10 cellular contexts compared by ENCODE assay signal in the genomic region with DNA sequence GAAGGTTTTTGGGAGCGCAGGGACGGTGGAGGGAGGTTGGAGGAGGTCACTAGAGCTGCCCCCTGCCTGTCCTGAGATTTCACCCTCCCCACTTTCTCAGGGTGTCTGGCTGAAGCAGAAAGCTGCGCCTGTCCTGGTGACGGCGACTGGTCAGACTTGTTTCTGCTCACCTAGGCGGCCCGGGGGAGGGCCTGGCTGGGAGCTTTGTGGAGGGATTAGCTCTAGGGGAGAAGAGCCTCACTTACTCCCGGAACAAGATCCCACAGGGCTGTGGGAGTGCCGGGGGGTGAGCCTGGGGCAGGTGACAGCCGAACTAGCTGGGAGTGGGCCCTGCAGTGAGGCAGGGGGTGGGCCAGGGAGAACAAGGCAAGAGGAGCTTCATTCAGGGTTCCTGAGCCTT. TPM values are rescaled to one million over a fixed set of nuclear protein-coding genes. Genes with fewer than 3 reads are reported as not detected.
DNase-seq lines count a peak whose midpoint lies in the region; ATAC-seq lines count a peak whose summit lies in the region.
"Had no signal": no experiment of that assay in that cellular context is flagged by ENCODE, and none has a peak within 500 bp of the region (broad histone marks: within the 10 kb centered on the region; RNA-seq: fewer than 3 reads in every experiment).

No MANE protein-coding gene starts in this region.

- H3K9me3 Mint-ChIP-seq in activated CD4-positive, alpha-beta T cell treated with anti-CD3 and anti-CD28 coated beads, Interleukin-2, amount 10 ng/mL, durations not matched to agents 24 days and 14 days: no peaks in the 10 kb centered on the region
- H3K9me3 Mint-ChIP-seq in stimulated activated naive CD8-positive, alpha-beta T cell treated with anti-CD3 and anti-CD28 coated beads, Interleukin-15, amount 100 ng/mL, for 72 hours: no peaks in the 10 kb centered on the region
- H3K9me3 Mint-ChIP-seq in activated T-cell treated with anti-CD3 and anti-CD28 coated beads, Interleukin-2, amount 50 U/mL, for 4 hours: no peaks in the 10 kb centered on the region

- peak overlapping the region; percentile 36 for H3K4me3 ChIP-seq in iPS-18a (ENCODE audit: low read length)

- H3K4me1 ChIP-seq in iPS-18a (ENCODE audit: control insufficient read depth, low read depth, low read length): peaks cover 44% of the 10 kb centered on the region

- peaks cover under 1% of the 10 kb centered on the region for H3K36me3 Mint-ChIP-seq in activated CD4-positive, alpha-beta T cell treated with anti-CD3 and anti-CD28 coated beads, Interleukin-2, amount 10 ng/mL, durations not matched to agents 24 days and 14 days (ENCODE audit: low read depth)
- no peaks in the 10 kb centered on the region for H3K36me3 Mint-ChIP-seq in T-helper 17 cell (ENCODE audit: low read depth)
- no peaks in the 10 kb centered on the region for H3K36me3 Mint-ChIP-seq in activated T-cell treated with anti-CD3 and anti-CD28 coated beads, Interleukin-2, amount 50 U/mL, for 4 hours (ENCODE audit: insufficient read depth)

- H3K4me1 Mint-ChIP-seq in activated CD4-positive, alpha-beta T cell treated with anti-CD3 and anti-CD28 coated beads, Interleukin-2, amount 10 ng/mL, durations not matched to agents 24 days and 14 days: peaks cover 52% of the 10 kb centered on the region
- peaks cover 47% of the 10 kb centered on the region for H3K4me1 Mint-ChIP-seq in T-helper 17 cell
- peaks cover 58% of the 10 kb centered on the region for H3K4me1 Mint-ChIP-seq in stimulated activated naive CD8-positive, alpha-beta T cell treated with anti-CD3 and anti-CD28 coated beads, Interleukin-15, amount 100 ng/mL, for 72 hours
- H3K4me1 Mint-ChIP-seq in activated T-cell treated with anti-CD3 and anti-CD28 coated beads, Interleukin-2, amount 50 U/mL, for 4 hours (ENCODE audit: low read depth): peaks cover 69% of the 10 kb centered on the region

- H3K27ac ChIP-seq in iPS-18a (ENCODE audit: low read length): peak overlapping the region; percentile 73

- H3K27me3 ChIP-seq in iPS-18a (ENCODE audit: control insufficient read depth, insufficient read depth, low read length): no peaks in the 10 kb centered on the region
- H3K27me3 ChIP-seq: BE2C had no signal

- H3K27ac Mint-ChIP-seq in activated CD4-positive, alpha-beta T cell treated with anti-CD3 and anti-CD28 coated beads, Interleukin-2, amount 10 ng/mL, durations not matched to agents 24 days and 14 days: peak overlapping the region; percentile 78
- H3K27ac Mint-ChIP-seq in T-helper 17 cell: peak overlapping the region; percentile 90
- H3K27ac Mint-ChIP-seq in stimulated activated naive CD8-positive, alpha-beta T cell treated with anti-CD3 and anti-CD28 coated beads, Interleukin-15, amount 100 ng/mL, for 72 hours: peak overlapping the region; percentile 87 to 90

- DNase-seq in activated CD4-positive, alpha-beta T cell treated with anti-CD3 and anti-CD28 coated beads, Interleukin-2, amount 10 ng/mL, durations not matched to agents 24 days and 14 days: no peak
- no peak for DNase-seq in activated CD4-positive, alpha-beta T cell treated with anti-CD3 and anti-CD28 coated beads, Interleukin-2, amount 50 U/mL, for 48 hours
- DNase-seq in T-helper 17 cell: no peak
- no peak for DNase-seq in stimulated activated naive CD8-positive, alpha-beta T cell treated with anti-CD3 and anti-CD28 coated beads, Interleukin-15, amount 100 ng/mL, for 72 hours
- no peak for DNase-seq in T-helper 9 cell
- DNase-seq in DMS153 (lab: John Stamatoyannopoulos, UW): no peak
- no peak for DNase-seq in activated T-cell treated with anti-CD3 and anti-CD28 coated beads, Interleukin-2, amount 50 U/mL, for 4 hours

- H3K27me3 Mint-ChIP-seq in activated CD4-positive, alpha-beta T cell treated with anti-CD3 and anti-CD28 coated beads, Interleukin-2, amount 10 ng/mL, durations not matched to agents 24 days and 14 days: no peaks in the 10 kb centered on the region
- no peaks in the 10 kb centered on the region for H3K27me3 Mint-ChIP-seq in T-helper 17 cell
- no peaks in the 10 kb centered on the region for H3K27me3 Mint-ChIP-seq in stimulated activated naive CD8-positive, alpha-beta T cell treated with anti-CD3 and anti-CD28 coated beads, Interleukin-15, amount 100 ng/mL, for 72 hours
- no peaks in the 10 kb centered on the region for H3K27me3 Mint-ChIP-seq in activated T-cell treated with anti-CD3 and anti-CD28 coated beads, Interleukin-2, amount 50 U/mL, for 4 hours (ENCODE audit: low read depth)

- peak overlapping the region; percentile 74 for H3K4me3 Mint-ChIP-seq in activated CD4-positive, alpha-beta T cell treated with anti-CD3 and anti-CD28 coated beads, Interleukin-2, amount 10 ng/mL, durations not matched to agents 24 days and 14 days
- peak overlapping the region; percentile 85 for H3K4me3 Mint-ChIP-seq in T-helper 17 cell
- peak overlapping the region; percentile 76 to 80 for H3K4me3 Mint-ChIP-seq in stimulated activated naive CD8-positive, alpha-beta T cell treated with anti-CD3 and anti-CD28 coated beads, Interleukin-15, amount 100 ng/mL, for 72 hours
- H3K4me3 Mint-ChIP-seq in activated T-cell treated with anti-CD3 and anti-CD28 coated beads, Interleukin-2, amount 50 U/mL, for 4 hours: no peak overlapping the region

- ATAC-seq in T-helper 17 cell: no peak
- ATAC-seq in stimulated activated naive CD8-positive, alpha-beta T cell treated with anti-CD3 and anti-CD28 coated beads, Interleukin-15, amount 100 ng/mL, for 72 hours: no peak
- no peak for ATAC-seq in activated T-cell treated with anti-CD3 and anti-CD28 coated beads, Interleukin-2, amount 50 U/mL, for 4 hours

- no peaks in the 10 kb centered on the region for H3K36me3 ChIP-seq in iPS-18a (ENCODE audit: control insufficient read depth, low read depth, low read length)
- H3K36me3 ChIP-seq: BE2C had no signal

- H3K9me3 ChIP-seq in T-helper 17 cell (ENCODE audit: control insufficient read depth, low read length, poor library complexity, severe bottlenecking) (no peaks in the 10 kb centered on the region), iPS-18a (ENCODE audit: control insufficient read depth, low read depth, low read length) (no peaks in the 10 kb centered on the region)
- H3K9me3 ChIP-seq: BE2C had no signal

- no peak overlapping the region for H3K9ac ChIP-seq in iPS-18a (ENCODE audit: low read length)

- intact Hi-C loops in activated CD4-positive, alpha-beta T cell treated with anti-CD3 and anti-CD28 coated beads, Interleukin-2, amount 10 ng/mL, durations not matched to agents 24 days and 14 days (cut with micrococcal nuclease): loop anchor here (1.0 to 2.0 kb wide), 2 partner anchors 9 to 17 kb away; no protein-coding TSS in a partner anchor

RNA-seq across cellular contexts. Expression of gene NHERF1, which starts 11.5 kb away (rescaled TPM):
- 134 and 138 TPM in 2 replicates for total RNA-seq in activated CD4-positive, alpha-beta T cell treated with anti-CD3 and anti-CD28 coated beads, Interleukin-2, amount 10 ng/mL, durations not matched to agents 24 days and 14 days
- total RNA-seq in T-helper 17 cell: 100 to 1,000 TPM; 130 to 132 TPM
- total RNA-seq in activated T-cell treated with anti-CD3 and anti-CD28 coated beads, Interleukin-2, amount 50 U/mL, for 4 hours: 100 to 1,000 TPM; 124 to 138 (median 137) TPM

RNA-seq across cellular contexts. Expression of gene NAT9, which starts 16.2 kb away (rescaled TPM):
- total RNA-seq in activated CD4-positive, alpha-beta T cell treated with anti-CD3 and anti-CD28 coated beads, Interleukin-2, amount 10 ng/mL, durations not matched to agents 24 days and 14 days: 62.7 and 67.6 TPM in 2 replicates
- 10 to 100 TPM; 32.3 to 32.8 TPM for total RNA-seq in T-helper 17 cell
- total RNA-seq in activated T-cell treated with anti-CD3 and anti-CD28 coated beads, Interleukin-2, amount 50 U/mL, for 4 hours: 10 to 100 TPM; 63.1 to 68.7 (median 65.9) TPM

RNA-seq across cellular contexts. Expression of gene RAB37, which starts 22.9 kb away (rescaled TPM):
- 5.5 and 7.5 TPM in 2 replicates for total RNA-seq in activated CD4-positive, alpha-beta T cell treated with anti-CD3 and anti-CD28 coated beads, Interleukin-2, amount 10 ng/mL, durations not matched to agents 24 days and 14 days
- 10 to 100 TPM; 41.4 to 83.3 TPM for total RNA-seq in T-helper 17 cell
- total RNA-seq in activated T-cell treated with anti-CD3 and anti-CD28 coated beads, Interleukin-2, amount 50 U/mL, for 4 hours: under 1 TPM; 0.29 to 0.98 (median 0.33) TPM

RNA-seq across cellular contexts. Expression of gene CD300LF, which starts 47.2 kb away (rescaled TPM):
- total RNA-seq in activated CD4-positive, alpha-beta T cell treated with anti-CD3 and anti-CD28 coated beads, Interleukin-2, amount 10 ng/mL, durations not matched to agents 24 days and 14 days: not detected in 2 replicates
- total RNA-seq in T-helper 17 cell: 1 to 10 TPM in 1 of 2 donors, under 1 TPM in 1; 0.29 to 1.9 TPM
- total RNA-seq in activated T-cell treated with anti-CD3 and anti-CD28 coated beads, Interleukin-2, amount 50 U/mL, for 4 hours: not detected
- total RNA-seq: T-helper 1 cell treated with Interleukin-12 subunit alpha and Interleukin-12 subunit beta and Interleukin-4 antibody, amounts not matched to agents 30 ng/mL and 1 ng/mL, for 36 hours had no signal
